Comparison of ENCODE assay signal across 17 cellular contexts in the genomic region with DNA sequence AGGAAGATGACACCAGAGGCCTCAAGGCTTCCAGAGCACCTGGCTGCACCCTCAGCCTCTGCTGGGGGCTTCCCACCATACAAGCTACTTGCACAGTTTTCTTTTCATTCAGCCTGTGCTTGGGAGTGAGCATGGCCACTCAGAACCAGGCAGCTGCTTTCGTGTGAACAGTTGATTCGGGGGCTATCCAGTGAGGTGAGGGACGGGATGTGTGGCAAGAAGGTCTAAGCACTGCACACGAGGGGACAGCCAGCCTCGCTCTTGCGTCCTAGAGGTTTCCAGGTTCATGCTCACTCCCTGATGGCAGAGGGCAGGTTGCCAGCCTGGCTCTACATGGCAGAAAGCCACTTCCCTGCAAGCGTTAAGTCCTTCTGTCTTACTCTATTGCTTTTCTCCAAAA.
A peak's percentile ranks its signal among the peaks of the same experiment; 100 is the strongest.
DNase-seq lines count a peak whose midpoint lies in the region; ATAC-seq, FAIRE-seq and TF ChIP-seq lines count a peak whose summit lies in the region.
"Had no signal": no experiment of that assay in that cellular context is flagged by ENCODE, and none has a peak within 500 bp of the region (broad histone marks: within the 10 kb centered on the region; RNA-seq: fewer than 3 reads in every experiment).

No MANE protein-coding gene starts in this region.

- no peak overlapping the region for H2AFZ ChIP-seq in Karpas-422 (ENCODE audit: low read length)

- H3K27me3 Mint-ChIP-seq in naive thymus-derived CD8-positive, alpha-beta T cell: no peaks in the 10 kb centered on the region
- H3K27me3 Mint-ChIP-seq: B cell; CD4-positive, CD25-positive, alpha-beta regulatory T cell had no signal

- peak; percentile 7 for DNase-seq in Ammon's horn (ENCODE audit: low spot score)
- no peak for DNase-seq in Karpas-422
- peak; percentile 11 for DNase-seq in globus pallidus (ENCODE audit: low spot score)
- DNase-seq in stimulated activated CD8-positive, alpha-beta memory T cell treated with anti-CD3 and anti-CD28 coated beads, Interleukin-4, amount 100 ng/mL, for 48 hours: peak; percentile 14
- DNase-seq in DMS53 treated with DMSO at 0.1 percent for 48 hours (lab: John Stamatoyannopoulos, UW; ENCODE audit: unreplicated experiment): no peak
- no peak for DNase-seq in naive thymus-derived CD8-positive, alpha-beta T cell
- DNase-seq in kidney: no peak
- DNase-seq in COR-L47 (lab: John Stamatoyannopoulos, UW): no peak
- DNase-seq: CD4-positive, CD25-positive, alpha-beta regulatory T cell; DMS79 treated with DMSO at 0.1 percent for 48 hours; Kasumi-1; MM.1S; NCI-H1092 treated with DMSO at 0.1 percent for 48 hours; NCI-H524 treated with DMSO at 0.1 percent for 48 hours; SHP77 treated with DMSO at 0.1 percent for 48 hours had no signal

- no peaks in the 10 kb centered on the region for H4K20me1 ChIP-seq in Karpas-422 (ENCODE audit: insufficient read depth, low read depth, low read length)

- H3K9me3 ChIP-seq in Karpas-422 (ENCODE audit: low read length) (no peaks in the 10 kb centered on the region), kidney (ENCODE audit: control insufficient read depth in 1 of 2, low read length in 2 of 2) (no peaks in the 10 kb centered on the region)

- H3K27ac Mint-ChIP-seq in naive thymus-derived CD8-positive, alpha-beta T cell: no peak overlapping the region
- H3K27ac Mint-ChIP-seq: B cell had no signal

- H3K9me2 ChIP-seq in Karpas-422 (replicated peaks; ENCODE audit: insufficient read depth, low read length): no peaks in the 10 kb centered on the region

- H3K4me1 Mint-ChIP-seq in naive thymus-derived CD8-positive, alpha-beta T cell: peaks cover 8 to 10% (median 9%) of the 10 kb centered on the region in 4 donors

- H3K4me2 ChIP-seq in Karpas-422 (ENCODE audit: low read depth, low read length, poor library complexity, severe bottlenecking): no peak overlapping the region

- H3K4me3 Mint-ChIP-seq in naive thymus-derived CD8-positive, alpha-beta T cell: no peak overlapping the region
- H3K4me3 Mint-ChIP-seq: B cell; CD4-positive, CD25-positive, alpha-beta regulatory T cell had no signal

- H3K27me3 ChIP-seq in Karpas-422 (ENCODE audit: low read length): no peaks in the 10 kb centered on the region

- no peaks in the 10 kb centered on the region for H3K36me3 Mint-ChIP-seq in naive thymus-derived CD8-positive, alpha-beta T cell
- H3K36me3 Mint-ChIP-seq: CD4-positive, CD25-positive, alpha-beta regulatory T cell had no signal

- H3K4me1 ChIP-seq in Karpas-422 (ENCODE audit: low read length) (peaks cover 82% of the 10 kb centered on the region), kidney (ENCODE audit: control insufficient read depth in 1 of 2, insufficient read depth in 1 of 2, low read depth in 1 of 2, low read length in 2 of 2) (peaks cover 0 to 6% of the 10 kb centered on the region in 2 donors)

- no peak for ATAC-seq in naive thymus-derived CD8-positive, alpha-beta T cell
- ATAC-seq: SK-N-SH treated with all-trans-retinoic acid at 6 μM for 48 hours had no signal

- peaks cover 7% of the 10 kb centered on the region; the same call in 1 of the 2 replicates for H3K79me2 ChIP-seq in Karpas-422 (ENCODE audit: low read length)

- H3K36me3 ChIP-seq in Karpas-422 (ENCODE audit: insufficient read depth, low read length): peaks cover 42% of the 10 kb centered on the region
- H3K36me3 ChIP-seq in kidney (ENCODE audit: control insufficient read depth in 1 of 2, insufficient read depth in 2 of 2, low read length in 2 of 2): no peaks in the 10 kb centered on the region

- H3K27ac ChIP-seq in Karpas-422 (ENCODE audit: low read length) (peak overlapping the region; percentile 37), kidney (ENCODE audit: low read depth in 2 of 2, low read length in 2 of 2) (no peak overlapping the region)

- POLR2A ChIA-PET in naive thymus-derived CD8-positive, alpha-beta T cell (lab: Charles Lee): no interaction called here

- intact Hi-C loops in kidney (cut with DNase I): no loop called here

- no peak for FAIRE-seq in kidney (lab: Jason Lieb, UNC)

- no peak overlapping the region for H3K9ac ChIP-seq in Karpas-422 (ENCODE audit: low read length)
- no peak overlapping the region for H3K9ac ChIP-seq in kidney (ENCODE audit: low read length in 2 of 2)

- no peak for TF ChIP-seq CTCF in kidney (IDR thresholded peaks at IDR 0.05; ENCODE audit: borderline replicate concordance, extremely low read depth, insufficient read depth)

- no peaks in the 10 kb centered on the region for H3K9me3 Mint-ChIP-seq in naive thymus-derived CD8-positive, alpha-beta T cell

- no peak overlapping the region for H3K4me3 ChIP-seq in Karpas-422 (ENCODE audit: low read length)
- no peak overlapping the region for H3K4me3 ChIP-seq in kidney (ENCODE audit: low read length in 2 of 2)

Comparison
In these comparisons a context has a peak if more than half of its experiments do, and no peak if none do; other contexts are left out.
1. DNase-seq: peak in Ammon's horn (single experiment), globus pallidus (single experiment) and stimulated activated CD8-positive, alpha-beta memory T cell treated with anti-CD3 and anti-CD28 coated beads, Interleukin-4, amount 100 ng/mL, for 48 hours (single experiment); none in Karpas-422 (single experiment), DMS53 treated with DMSO at 0.1 percent for 48 hours (single experiment), naive thymus-derived CD8-positive, alpha-beta T cell (0 of 10), kidney (single experiment) and COR-L47 (single experiment).